8 cellular contexts compared by ENCODE assay signal in the genomic region with DNA sequence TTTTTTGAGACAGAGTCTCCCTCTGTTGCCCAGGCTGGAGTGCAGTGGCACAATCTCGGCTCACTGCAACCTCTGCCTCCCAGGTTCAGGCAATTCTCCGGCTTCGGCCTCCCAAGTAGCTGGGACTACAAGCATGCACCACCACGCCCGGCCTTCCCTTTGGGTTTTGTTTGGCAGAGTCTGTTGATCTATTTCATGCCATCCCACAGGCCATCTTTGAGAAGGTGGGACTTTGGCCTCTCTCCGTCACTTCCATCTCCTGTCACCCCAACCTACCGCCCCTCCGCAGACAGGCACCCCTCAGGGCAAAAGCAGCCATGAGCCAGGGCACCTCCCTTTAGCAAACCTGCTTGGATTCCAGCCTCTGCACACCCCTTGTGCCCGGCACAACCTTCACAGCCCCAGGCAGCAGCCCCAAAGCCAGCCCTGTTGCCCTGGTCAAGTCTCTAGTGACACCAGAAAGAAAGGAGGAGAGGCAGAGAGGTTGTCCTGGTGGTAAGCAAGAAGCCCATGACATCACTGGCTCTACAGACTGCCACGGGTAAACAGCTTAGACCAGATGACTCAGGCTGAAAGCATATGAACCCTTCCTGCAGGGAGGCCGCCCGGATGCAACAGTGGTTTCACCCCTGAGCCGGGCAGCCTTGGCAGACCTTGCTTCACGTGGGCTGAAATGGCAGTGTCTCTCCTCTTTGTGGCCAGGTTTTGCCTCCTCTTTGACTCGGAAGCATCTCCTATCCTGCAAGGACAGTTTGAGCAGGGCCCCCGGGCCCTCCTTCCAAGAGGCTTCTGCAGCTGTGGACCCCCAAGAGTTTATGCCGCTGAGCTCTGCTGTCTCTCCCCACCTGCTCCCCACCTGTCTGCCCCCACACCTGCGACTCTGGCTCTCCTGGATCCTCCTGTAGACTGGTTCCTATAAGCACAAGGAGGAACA. TPM values are rescaled to one million over a fixed set of nuclear protein-coding genes. Genes with fewer than 3 reads are reported as not detected.
A peak's percentile ranks its signal among the peaks of the same experiment; 100 is the strongest.
DNase-seq lines count a peak whose midpoint lies in the region; ATAC-seq and TF ChIP-seq lines count a peak whose summit lies in the region.

No MANE protein-coding gene starts in this region.

- DNase-seq in Calu3 (peak; percentile 84), HT-29 (ENCODE audit: low spot score) (peak; percentile 64), T-helper 9 cell (peak; percentile 25), cerebellar cortex (ENCODE audit: low spot score) (peak; percentile 44), lung microvascular endothelial cell (ENCODE audit: low read depth in 2 of 2) (peak; percentile 91 to 98)
- peak in 1 of 2 donors; percentile 48 for DNase-seq in stimulated activated naive CD8-positive, alpha-beta T cell treated with anti-CD3 and anti-CD28 coated beads, Interleukin-15, amount 100 ng/mL, for 72 hours

- no peak for TF ChIP-seq CTCF in Calu3 (IDR thresholded peaks at IDR 0.05; ENCODE audit: unreplicated experiment)

- ATAC-seq in stimulated activated naive CD8-positive, alpha-beta T cell treated with anti-CD3 and anti-CD28 coated beads, Interleukin-15, amount 100 ng/mL, for 72 hours, result peak; percentile 93
- ATAC-seq in GM18909 (IDR thresholded peaks at IDR 0.05; ENCODE audit: poor library complexity, unreplicated experiment) (no peak), HG02610 (IDR thresholded peaks at IDR 0.05; ENCODE audit: unreplicated experiment) (no peak)

- H3K27me3 Mint-ChIP-seq in Calu3 (ENCODE audit: unreplicated experiment), result peaks cover 5% of the 10 kb centered on the region
- no peaks in the 10 kb centered on the region for H3K27me3 Mint-ChIP-seq in stimulated activated naive CD8-positive, alpha-beta T cell treated with anti-CD3 and anti-CD28 coated beads, Interleukin-15, amount 100 ng/mL, for 72 hours

- H3K9me3 Mint-ChIP-seq in Calu3 (ENCODE audit: low read depth, unreplicated experiment), result no peaks in the 10 kb centered on the region
- H3K9me3 Mint-ChIP-seq in stimulated activated naive CD8-positive, alpha-beta T cell treated with anti-CD3 and anti-CD28 coated beads, Interleukin-15, amount 100 ng/mL, for 72 hours, result no peaks in the 10 kb centered on the region

- peak overlapping the region; percentile 94 for H3K27ac Mint-ChIP-seq in Calu3 (ENCODE audit: unreplicated experiment)
- H3K27ac Mint-ChIP-seq in stimulated activated naive CD8-positive, alpha-beta T cell treated with anti-CD3 and anti-CD28 coated beads, Interleukin-15, amount 100 ng/mL, for 72 hours, result peak overlapping the region; percentile 76 to 91

- H3K36me3 Mint-ChIP-seq in Calu3 (ENCODE audit: insufficient read depth, unreplicated experiment), result peaks cover 15% of the 10 kb centered on the region

- CTCF ChIA-PET in Calu3 (lab: Charles Lee), result interaction anchor here (1.3 to 2.0 kb wide), 3 partner anchors 18 to 50 kb away, joined by 3 to 5 read pairs (median 4); no protein-coding TSS in a partner anchor

- intact Hi-C loops in Calu3 (cut with micrococcal nuclease; ENCODE audit: unreplicated experiment), result no loop called here

- peak overlapping the region; percentile 5 for H3K4me3 Mint-ChIP-seq in Calu3 (ENCODE audit: low read depth, unreplicated experiment)
- peak overlapping the region in 1 of 2 donors; percentile 48 for H3K4me3 Mint-ChIP-seq in stimulated activated naive CD8-positive, alpha-beta T cell treated with anti-CD3 and anti-CD28 coated beads, Interleukin-15, amount 100 ng/mL, for 72 hours

- BruUV-seq in Calu3 (replicated peaks; lab: Mats Ljungman, UMichigan), result TSS peak; percentile 73

- H3K4me1 Mint-ChIP-seq in Calu3 (ENCODE audit: low read depth, unreplicated experiment), result peaks cover 35% of the 10 kb centered on the region
- peaks cover 15% of the 10 kb centered on the region for H3K4me1 Mint-ChIP-seq in stimulated activated naive CD8-positive, alpha-beta T cell treated with anti-CD3 and anti-CD28 coated beads, Interleukin-15, amount 100 ng/mL, for 72 hours

RNA-seq across cellular contexts. Expression of gene TIMP2, which starts 8.1 kb away (rescaled TPM):
- total RNA-seq in Calu3 (2022) (246 and 262 TPM in 2 replicates), lung microvascular endothelial cell (35.1 and 69.2 TPM in 2 replicates)
- 10.5 and 12.6 TPM in 2 replicates for total RNA-seq in HT-29 (2014; rRNA removed; shearing (Covaris generic))

RNA-seq across cellular contexts. Expression of gene CEP295NL, which starts 30.3 kb away (rescaled TPM):
- total RNA-seq in Calu3 (2022) (4.6 and 6.0 TPM in 2 replicates), lung microvascular endothelial cell (0.65 and 4.4 TPM in 2 replicates)
- 0.05 and 2.1 TPM in 2 replicates for total RNA-seq in HT-29 (2014; rRNA removed; shearing (Covaris generic))

RNA-seq across cellular contexts. Expression of gene LGALS3BP, which starts 46.4 kb away (rescaled TPM):
- 747 and 1,100 TPM in 2 replicates for total RNA-seq in Calu3 (2022)
- total RNA-seq in HT-29 (2014; rRNA removed; shearing (Covaris generic)), result 1,319 and 1,392 TPM in 2 replicates
- 2.4 TPM in 2 replicates for total RNA-seq in lung microvascular endothelial cell

Comparison
In these comparisons a context has a peak if more than half of its experiments do, and no peak if none do; other contexts are left out.
1. RNA of gene LGALS3BP, which starts 46.4 kb away (total RNA-seq): 1,319 to 1,392 TPM in HT-29 and 747 to 1,100 TPM in Calu3; 2.4 TPM in lung microvascular endothelial cell; every median in the first group is over 100 times any median in the second.